ENCODE assay signal across 8 cellular contexts in the genomic region with DNA sequence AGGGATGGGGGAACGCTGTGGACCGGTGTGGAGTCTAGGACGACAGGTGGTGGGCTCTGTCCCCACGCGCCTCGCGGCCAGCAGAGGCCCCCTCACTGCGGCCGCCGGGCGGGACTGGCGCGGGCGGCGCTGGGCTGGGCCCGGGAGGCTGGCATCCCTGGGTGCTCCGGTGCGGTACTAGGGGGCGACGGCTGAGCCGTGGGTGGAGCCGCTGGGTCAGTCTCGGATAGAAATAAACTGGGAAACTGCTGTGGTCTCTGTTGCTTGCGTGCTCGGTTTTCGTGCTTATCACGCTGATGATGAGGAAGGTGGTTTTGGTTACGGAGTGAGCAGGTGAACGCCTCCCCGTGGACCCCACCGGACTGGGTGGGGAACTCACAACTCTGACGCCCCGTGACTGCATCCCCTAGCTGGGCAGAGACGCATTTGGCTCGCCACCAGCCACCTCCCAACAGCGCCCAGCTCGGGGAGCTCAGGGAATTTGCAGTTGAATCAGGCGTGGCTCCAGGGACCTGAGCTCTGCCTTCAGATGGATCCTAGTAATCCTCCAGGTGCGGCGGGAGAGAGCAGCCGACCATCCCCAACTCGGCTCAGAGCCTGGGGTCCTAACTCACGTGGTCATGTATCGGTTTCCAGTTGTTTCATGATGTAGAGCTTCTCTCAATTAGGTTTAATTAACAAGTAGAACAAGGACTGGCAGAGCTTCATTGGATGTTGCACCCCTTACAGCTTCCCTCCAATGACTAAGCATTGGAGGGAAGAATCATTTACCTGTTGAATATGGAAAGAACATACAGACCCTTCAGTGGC. TPM values are rescaled to one million over a fixed set of nuclear protein-coding genes. Genes with fewer than 3 reads are reported as not detected.
DNase-seq lines count a peak whose midpoint lies in the region; ATAC-seq and TF ChIP-seq lines count a peak whose summit lies in the region.

No MANE protein-coding gene starts in this region.

- H3K27me3 ChIP-seq in GM23248 (replicated peaks; ENCODE audit: insufficient read depth), result no peaks in the 10 kb centered on the region
- no peaks in the 10 kb centered on the region for H3K27me3 ChIP-seq in PC-9 (ENCODE audit: insufficient read depth, low read depth)
- H3K27me3 ChIP-seq in endodermal cell (ENCODE audit: control insufficient read depth, insufficient read depth, low read length, poor library complexity, severe bottlenecking), result peaks cover 14% of the 10 kb centered on the region
- no peaks in the 10 kb centered on the region for H3K27me3 ChIP-seq in vagina

- peak overlapping the region; percentile 62 for H3K4me3 Mint-ChIP-seq in endodermal cell

- no peak for TF ChIP-seq POLR2A in vagina (IDR thresholded peaks at IDR 0.05)

- H3K27ac Mint-ChIP-seq in endodermal cell, result no peak overlapping the region

- POLR2A ChIA-PET in PC-9 (lab: Charles Lee; ENCODE audit: unreplicated experiment), result interaction anchor here (0.6 kb wide), 1 partner anchor 63 kb away, joined by 6 read pairs; no protein-coding TSS in a partner anchor

- intact Hi-C loops in PC-9 (cut with micrococcal nuclease; ENCODE audit: unreplicated experiment) (no loop called here), mucosa of descending colon (cut with DNase I, micrococcal nuclease) (no loop called here), vagina (cut with DNase I) (no loop called here)

- H3K36me3 Mint-ChIP-seq in endodermal cell (ENCODE audit: low read depth), result no peaks in the 10 kb centered on the region

- H3K4me2 ChIP-seq in GM23248 (ENCODE audit: unreplicated experiment) (peak overlapping the region; percentile 87), PC-9 (peak overlapping the region; percentile 85)

- H3K9me3 Mint-ChIP-seq in endodermal cell, result no peaks in the 10 kb centered on the region

- H3K9me2 ChIP-seq in GM23248 (ENCODE audit: insufficient read depth) (no peaks in the 10 kb centered on the region), PC-9 (ENCODE audit: insufficient read depth) (no peaks in the 10 kb centered on the region; the same call in 1 of the 2 replicates)

- H3K27ac ChIP-seq in GM23248 (no peak overlapping the region), PC-9 (no peak overlapping the region), endodermal cell (ENCODE audit: low read depth, low read length) (no peak overlapping the region), vagina (no peak overlapping the region)

- peak overlapping the region; percentile 22 for H3K9ac ChIP-seq in GM23248
- H3K9ac ChIP-seq in endodermal cell (ENCODE audit: extremely low read depth, low read length, poor library complexity, severe bottlenecking), result no peak overlapping the region

- WGBS in GM23248 (ENCODE audit: low coverage in 1 of 2, low lambda C conversion rate in 2 of 2, missing lambda C conversion rate in 2 of 2), 2 experiments, result 10 to 15% methylated on average over 39 to 44 of the region's 44 CpGs
- WGBS in endodermal cell (ENCODE audit: insufficient coverage in 1 of 2, insufficient read length in 1 of 2), 2 experiments, result 6 to 20% methylated on average over 7 to 44 of the region's 44 CpGs

- peak; percentile 38 for ATAC-seq in mucosa of descending colon
- no peak for ATAC-seq in HG03520 (IDR thresholded peaks at IDR 0.05; ENCODE audit: unreplicated experiment)

- CTCF ChIA-PET in PC-9 (lab: Charles Lee), result no interaction called here

- H4K20me1 ChIP-seq in GM23248 (ENCODE audit: insufficient read depth), result no peaks in the 10 kb centered on the region
- no peaks in the 10 kb centered on the region for H4K20me1 ChIP-seq in PC-9 (ENCODE audit: insufficient read depth)

- in situ Hi-C loops in GM23248 (cut with MboI), result loop anchor here (25.0 kb wide), 1 partner anchor 460 kb away; no protein-coding TSS in a partner anchor

- BruUV-seq in PC-9 (replicated peaks; lab: Mats Ljungman, UMichigan), result no TSS peak

- H3K36me3 ChIP-seq in GM23248 (ENCODE audit: low read depth) (no peaks in the 10 kb centered on the region), PC-9 (ENCODE audit: low read depth) (no peaks in the 10 kb centered on the region), endodermal cell (ENCODE audit: control insufficient read depth, insufficient read depth, low read length) (no peaks in the 10 kb centered on the region), mucosa of descending colon (ENCODE audit: low read depth) (no peaks in the 10 kb centered on the region), vagina (no peaks in the 10 kb centered on the region)

- peak overlapping the region; percentile 84 for H2AFZ ChIP-seq in GM23248
- peak overlapping the region; percentile 90 for H2AFZ ChIP-seq in PC-9

- H3F3A ChIP-seq in GM23248 (ENCODE audit: insufficient read depth) (0 out of 2 replicates have a peak, but pooled peaks cover 4% of the 10 kb centered on the region), PC-9 (ENCODE audit: insufficient read depth, low read depth) (no peaks in the 10 kb centered on the region)

- peak; percentile 46 for DNase-seq in A172 (ENCODE audit: low spot score)
- DNase-seq in GM23248, result peak; percentile 34
- DNase-seq in PC-9, result peak in 1 of 2 experiments; percentile 25
- peak; percentile 91 for DNase-seq in endodermal cell
- peak in 2 of 3 donors; percentile 4 to 21 for DNase-seq in mucosa of descending colon
- DNase-seq in vagina (ENCODE audit: extremely low spot score in 2 of 2), result no peak
- no peak for DNase-seq in HUDEP-2 (lab: John Stamatoyannopoulos, UW; ENCODE audit: unreplicated experiment in 76 of 76)

- peaks cover 18% of the 10 kb centered on the region for H3K4me1 Mint-ChIP-seq in endodermal cell

- H3K4me3 ChIP-seq in GM23248 (peak overlapping the region; percentile 73), PC-9 (peak overlapping the region; percentile 60), endodermal cell (ENCODE audit: low read length) (peak overlapping the region; percentile 76), mucosa of descending colon (no peak overlapping the region), vagina (peak overlapping the region; percentile 35 to 37)

- peaks cover 4% of the 10 kb centered on the region; the same call in 1 of the 2 replicates for H3K4me1 ChIP-seq in GM23248 (ENCODE audit: insufficient read depth)
- H3K4me1 ChIP-seq in PC-9 (replicated peaks; ENCODE audit: insufficient read depth), result peaks cover 16% of the 10 kb centered on the region
- peaks cover 8% of the 10 kb centered on the region for H3K4me1 ChIP-seq in endodermal cell (ENCODE audit: control insufficient read depth, insufficient read depth, low read length)
- no peaks in the 10 kb centered on the region for H3K4me1 ChIP-seq in mucosa of descending colon (ENCODE audit: low read depth)
- peaks cover 10% of the 10 kb centered on the region for H3K4me1 ChIP-seq in vagina

- TF ChIP-seq CTCF in PC-9 (conservative IDR thresholded peaks at IDR 0.05) (no peak), endodermal cell (conservative IDR thresholded peaks at IDR 0.05) (peak; percentile 22), mucosa of descending colon (IDR thresholded peaks at IDR 0.05) (no peak), vagina (IDR thresholded peaks at IDR 0.05) (no peak)

- no peaks in the 10 kb centered on the region for H3K9me3 ChIP-seq in GM23248 (ENCODE audit: low read depth)
- no peaks in the 10 kb centered on the region for H3K9me3 ChIP-seq in PC-9 (ENCODE audit: insufficient read depth, low read depth)
- no peaks in the 10 kb centered on the region for H3K9me3 ChIP-seq in endodermal cell (ENCODE audit: control insufficient read depth, low read length)
- no peaks in the 10 kb centered on the region for H3K9me3 ChIP-seq in mucosa of descending colon
- no peaks in the 10 kb centered on the region for H3K9me3 ChIP-seq in vagina

- peaks cover 12% of the 10 kb centered on the region for H3K27me3 Mint-ChIP-seq in endodermal cell (ENCODE audit: insufficient read depth)

- H3K79me2 ChIP-seq in GM23248 (ENCODE audit: insufficient read depth), result no peaks in the 10 kb centered on the region
- no peaks in the 10 kb centered on the region for H3K79me2 ChIP-seq in PC-9 (ENCODE audit: low read depth)

RNA-seq across cellular contexts. Expression of a gene that starts 32.1 kb away (rescaled TPM):
- 23.0 and 29.7 TPM in 2 replicates for total RNA-seq in A172 (2014; rRNA removed; shearing (Covaris generic))
- total RNA-seq in GM23248 (2014; rRNA removed; shearing (Covaris generic)), result 5.5 and 7.7 TPM in 2 replicates
- polyA plus RNA-seq in GM23248 (2016; fragmentation: Nextera tagmentation; extraction: Ambion mirVana), result 4.0 and 4.6 TPM in 2 replicates
- total RNA-seq in PC-9 (2021) (25.7 and 32.0 TPM in 2 replicates), endodermal cell (10 to 100 TPM; 30.0 to 33.2 TPM), mucosa of descending colon (10 to 100 TPM; 20.8 to 22.2 (median 21.3) TPM), vagina (18.9 TPM)
- polyA plus RNA-seq in endodermal cell (2013, experiment 1 of 2), result 37.6 TPM
- polyA plus RNA-seq in endodermal cell (2013, experiment 2 of 2), result 36.3 TPM

RNA-seq across cellular contexts. Expression of a gene that starts 38.4 kb away (rescaled TPM):
- total RNA-seq in A172 (2014; rRNA removed; shearing (Covaris generic)), result not detected in 2 replicates
- not detected in 2 replicates for total RNA-seq in GM23248 (2014; rRNA removed; shearing (Covaris generic))
- not detected in 2 replicates for polyA plus RNA-seq in GM23248 (2016; fragmentation: Nextera tagmentation; extraction: Ambion mirVana)
- total RNA-seq in PC-9 (2021) (not detected in 2 replicates), endodermal cell (not detected), mucosa of descending colon (not detected), vagina (not detected)
- not detected for polyA plus RNA-seq in endodermal cell (2013, experiment 1 of 2)
- polyA plus RNA-seq in endodermal cell (2013, experiment 2 of 2), result not detected

Comparison
In these comparisons a context has a peak if more than half of its experiments do, and no peak if none do; other contexts are left out.
1. DNase-seq: peak in A172 (single experiment), GM23248 (single experiment), endodermal cell (single experiment) and mucosa of descending colon (2 of 3); none in vagina (0 of 2) and HUDEP-2 (0 of 76).